11 cellular contexts compared by ENCODE assay signal in genomic region chr1:88646852-88647645, GRCh38. TPM values are rescaled to one million over a fixed set of nuclear protein-coding genes. Genes with fewer than 3 reads are reported as not detected.
DNase-seq lines count a peak whose midpoint lies in the region; ATAC-seq lines count a peak whose summit lies in the region.
"Had no signal": no experiment of that assay in that cellular context is flagged by ENCODE, and none has a peak within 500 bp of the region (broad histone marks: within the 10 kb centered on the region; RNA-seq: fewer than 3 reads in every experiment).

No MANE protein-coding gene starts in this region.

- peak; percentile 98 for DNase-seq in DMS53 treated with DMSO at 0.1 percent for 48 hours (lab: John Stamatoyannopoulos, UW; ENCODE audit: unreplicated experiment)
- peak; percentile 44 for DNase-seq in LoVo (ENCODE audit: low spot score)
- DNase-seq in epithelial cell of prostate (ENCODE audit: low read depth, low spot score) = peak; percentile 27
- no peak for DNase-seq in retina
- DNase-seq in NCI-H2107 (lab: John Stamatoyannopoulos, UW) = no peak
- DNase-seq in HUDEP-2 (lab: John Stamatoyannopoulos, UW; ENCODE audit: unreplicated experiment in 76 of 76) = no peak
- no peak for DNase-seq in left ventricle myocardium superior
- DNase-seq: DMS79; stimulated activated CD4-positive, alpha-beta T cell treated with anti-CD3 and anti-CD28 coated beads, Interleukin-4, amount 100 ng/mL, for 1 hour had no signal

- intact Hi-C loops in left ventricle myocardium superior (cut with micrococcal nuclease) = no loop called here

- H3K27ac ChIP-seq in epithelial cell of prostate = peak overlapping the region; percentile 28

- ATAC-seq in GM19324 (IDR thresholded peaks at IDR 0.05; ENCODE audit: low FRiP score, unreplicated experiment) (peak; percentile 66), left ventricle myocardium superior (no peak)
- ATAC-seq: Panc1 had no signal

RNA-seq across cellular contexts. Expression of gene PKN2, which starts 37.0 kb away (rescaled TPM):
- total RNA-seq in left ventricle myocardium superior = 32.7 TPM

Comparison
In these comparisons a context has a peak if more than half of its experiments do, and no peak if none do; other contexts are left out.
1. DNase-seq: peak in DMS53 treated with DMSO at 0.1 percent for 48 hours (single experiment), LoVo (single experiment) and epithelial cell of prostate (single experiment); none in retina (single experiment), NCI-H2107 (single experiment), HUDEP-2 (0 of 76) and left ventricle myocardium superior (single experiment).